8 cellular contexts compared by ENCODE assay signal in the genomic region with DNA sequence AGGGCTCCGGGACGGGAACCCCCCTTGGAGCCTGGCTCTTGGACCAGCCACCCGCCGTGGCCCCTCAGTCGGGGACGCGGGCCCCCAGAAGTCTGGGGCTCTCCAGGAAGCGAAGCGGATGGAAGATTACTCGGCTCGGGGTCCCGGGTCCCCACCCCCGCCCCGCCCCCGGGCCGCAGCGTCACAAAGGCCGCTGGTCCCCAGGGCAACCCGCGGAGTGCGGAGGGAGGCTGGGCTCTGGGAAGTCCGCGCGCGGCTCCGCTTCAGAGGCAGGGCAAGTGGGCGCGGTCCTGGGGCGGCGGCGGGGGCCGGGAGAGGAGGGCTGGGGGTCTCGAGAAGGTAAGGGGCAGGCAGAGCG. TPM values are rescaled to one million over a fixed set of nuclear protein-coding genes. Genes with fewer than 3 reads are reported as not detected.
DNase-seq lines count a peak whose midpoint lies in the region; ATAC-seq and TF ChIP-seq lines count a peak whose summit lies in the region.

A gene with protein sequence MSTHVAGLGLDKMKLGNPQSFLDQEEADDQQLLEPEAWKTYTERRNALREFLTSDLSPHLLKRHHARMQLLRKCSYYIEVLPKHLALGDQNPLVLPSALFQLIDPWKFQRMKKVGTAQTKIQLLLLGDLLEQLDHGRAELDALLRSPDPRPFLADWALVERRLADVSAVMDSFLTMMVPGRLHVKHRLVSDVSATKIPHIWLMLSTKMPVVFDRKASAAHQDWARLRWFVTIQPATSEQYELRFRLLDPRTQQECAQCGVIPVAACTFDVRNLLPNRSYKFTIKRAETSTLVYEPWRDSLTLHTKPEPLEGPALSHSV (plus strand): TSS at position 227 of the 358 bp plus-strand sequence. CDS start 1,505 bp downstream, outside the sequence.

- peaks cover 4% of the 10 kb centered on the region for H3K27me3 Mint-ChIP-seq in mesothelial cell of epicardium (ENCODE audit: low read depth)
- H3K27me3 Mint-ChIP-seq in type B pancreatic cell = no peaks in the 10 kb centered on the region

- intact Hi-C loops in posterior cingulate gyrus (cut with DNase I) = no loop called here

- no peaks in the 10 kb centered on the region for H3K36me3 Mint-ChIP-seq in mesothelial cell of epicardium
- no peaks in the 10 kb centered on the region for H3K36me3 Mint-ChIP-seq in type B pancreatic cell

- no peaks in the 10 kb centered on the region for H3K4me1 Mint-ChIP-seq in mesothelial cell of epicardium
- H3K4me1 Mint-ChIP-seq in type B pancreatic cell (ENCODE audit: unreplicated experiment) = peaks cover 3% of the 10 kb centered on the region

- TF ChIP-seq CTCF in mesothelial cell of epicardium (IDR thresholded peaks at IDR 0.05; ENCODE audit: unreplicated experiment) (no peak), type B pancreatic cell (conservative IDR thresholded peaks at IDR 0.05) (no peak)

- H3K4me3 Mint-ChIP-seq in mesothelial cell of epicardium (peak within 1 kb of the TSS; percentile 64), type B pancreatic cell (peak within 1 kb of the TSS; percentile 74)

- H3K27ac Mint-ChIP-seq in mesothelial cell of epicardium (no peak within 1 kb of the TSS), type B pancreatic cell (no peak within 1 kb of the TSS)

- peak; percentile 48 for DNase-seq in EL
- DNase-seq in SW480 (ENCODE audit: low spot score) = peak; percentile 46
- peak; percentile 55 for DNase-seq in dermis blood vessel endothelial cell
- DNase-seq in mesothelial cell of epicardium (ENCODE audit: low spot score in 2 of 2, unreplicated experiment in 2 of 2) = no peak
- DNase-seq in type B pancreatic cell (ENCODE audit: extremely low spot score, unreplicated experiment) = no peak
- no peak for DNase-seq in posterior cingulate gyrus
- no peak for DNase-seq in GM19238 (ENCODE audit: insufficient read length, low spot score)

- H3K9me3 Mint-ChIP-seq in mesothelial cell of epicardium (no peaks in the 10 kb centered on the region), type B pancreatic cell (no peaks in the 10 kb centered on the region)

- ATAC-seq in HG02642 (IDR thresholded peaks at IDR 0.05; ENCODE audit: poor library complexity, unreplicated experiment) = peak; percentile 24

RNA-seq across cellular contexts. Expression of the gene that starts here (rescaled TPM):
- total RNA-seq in dermis blood vessel endothelial cell (1.2 and 2.4 TPM in 2 replicates), mesothelial cell of epicardium (0.86 to 1.4 TPM (median 1.1 TPM) in 3 replicates), type B pancreatic cell (ENCODE audit: low replicate concordance) (0.52 and 1.4 TPM in 2 replicates)

Comparison
In these comparisons a context has a peak if more than half of its experiments do, and no peak if none do; other contexts are left out.
1. DNase-seq: peak in EL (single experiment), SW480 (single experiment) and dermis blood vessel endothelial cell (single experiment); none in mesothelial cell of epicardium (0 of 2), type B pancreatic cell (single experiment), posterior cingulate gyrus (0 of 10) and GM19238 (single experiment).